Comparison of ENCODE assay signal across 17 cellular contexts in genomic region chr17:56656961-56657360, GRCh38.
DNase-seq lines count a peak whose midpoint lies in the region; ATAC-seq and TF ChIP-seq lines count a peak whose summit lies in the region.
"Had no signal": no experiment of that assay in that cellular context is flagged by ENCODE, and none has a peak within 500 bp of the region (broad histone marks: within the 10 kb centered on the region; RNA-seq: fewer than 3 reads in every experiment).

No MANE protein-coding gene starts in this region.

- no peak for TF ChIP-seq CTCF in PC-3 (conservative IDR thresholded peaks at IDR 0.05; ENCODE audit: low read depth, low read length)
- no peak for TF ChIP-seq CTCF in nephron (IDR thresholded peaks at IDR 0.05; ENCODE audit: unreplicated experiment in 3 of 3)

- DNase-seq in NCI-H82 (lab: John Stamatoyannopoulos, UW) (peak; percentile 12), NCI-H82 treated with DMSO at 0.1 percent for 48 hours (lab: John Stamatoyannopoulos, UW; ENCODE audit: unreplicated experiment) (no peak), PC-3 (peak; percentile 61), left colon (no peak), DMS153 (lab: John Stamatoyannopoulos, UW) (no peak), HEK293T (ENCODE audit: extremely low spot score) (no peak)
- no peak for DNase-seq in effector memory CD8-positive, alpha-beta T cell
- DNase-seq: ACHN; CD4-positive, alpha-beta memory T cell; DND-41; GDM1; HFFc6 had no signal

- no peaks in the 10 kb centered on the region for H3K9me2 ChIP-seq in PC-3 (replicated peaks; ENCODE audit: low read length)

- H3K36me3 ChIP-seq in PC-3 (ENCODE audit: low read depth, low read length): no peaks in the 10 kb centered on the region
- H3K36me3 ChIP-seq: HAP-1 had no signal

- no peak overlapping the region for H3K4me2 ChIP-seq in PC-3 (ENCODE audit: low read length)

- no peak overlapping the region for H3K27ac ChIP-seq in PC-3 (ENCODE audit: low read length)
- H3K27ac ChIP-seq: 22Rv1, C4-2B had no signal

- H3K9me3 ChIP-seq in PC-3 (ENCODE audit: low read length): no peaks in the 10 kb centered on the region
- H3K9me3 ChIP-seq: HAP-1 had no signal

- H4K20me1 ChIP-seq in PC-3 (ENCODE audit: low read length): no peaks in the 10 kb centered on the region

- intact Hi-C loops in PC-3 (cut with micrococcal nuclease): no loop called here
- intact Hi-C loops in left colon (cut with DNase I, micrococcal nuclease): no loop called here

- no peaks in the 10 kb centered on the region for H3K27me3 ChIP-seq in PC-3 (ENCODE audit: low read length)

- H3K4me3 ChIP-seq in PC-3 (ENCODE audit: low read length): no peak overlapping the region
- H3K4me3 ChIP-seq: HAP-1, K562 had no signal

- no peak overlapping the region for H3K4me3 Mint-ChIP-seq in nephron
- no peak overlapping the region for H3K4me3 Mint-ChIP-seq in effector memory CD8-positive, alpha-beta T cell
- H3K4me3 Mint-ChIP-seq: CD4-positive, alpha-beta memory T cell; HFFc6 had no signal

- CTCF ChIA-PET in PC-3 (lab: Charles Lee): interaction anchor here (0.6 to 1.2 kb wide), 2 partner anchors 28 to 40 kb away, joined by 4 to 7 read pairs; no protein-coding TSS in a partner anchor
- CTCF ChIA-PET in HEK293T (lab: Yijun Ruan, JAX): no interaction called here

- H3K36me3 Mint-ChIP-seq in nephron (ENCODE audit: low read depth): no peaks in the 10 kb centered on the region
- no peaks in the 10 kb centered on the region for H3K36me3 Mint-ChIP-seq in effector memory CD8-positive, alpha-beta T cell (ENCODE audit: insufficient read depth)
- H3K36me3 Mint-ChIP-seq: CD4-positive, alpha-beta memory T cell had no signal

- no peak overlapping the region for H2AFZ ChIP-seq in PC-3 (ENCODE audit: low read length)

- peaks cover 10% of the 10 kb centered on the region for H3K4me1 Mint-ChIP-seq in nephron
- peaks cover 0 to 2% of the 10 kb centered on the region in 2 donors for H3K4me1 Mint-ChIP-seq in effector memory CD8-positive, alpha-beta T cell (ENCODE audit: low read depth in 2 of 2)

- POLR2A ChIA-PET in PC-3 (lab: Charles Lee; ENCODE audit: unreplicated experiment): no interaction called here
- POLR2A ChIA-PET in HEK293T (lab: Yijun Ruan, JAX): no interaction called here

- BruUV-seq in PC-3 (replicated peaks; lab: Mats Ljungman, UMichigan): no TSS peak

- H3K4me1 ChIP-seq in PC-3 (ENCODE audit: insufficient read depth, low read length): peaks cover 16% of the 10 kb centered on the region
- H3K4me1 ChIP-seq: HAP-1 had no signal

- no peaks in the 10 kb centered on the region for H3F3A ChIP-seq in PC-3 (ENCODE audit: low read length, unreplicated experiment)

- no peak overlapping the region for H3K9ac ChIP-seq in PC-3 (ENCODE audit: low read length)

- H3K27me3 Mint-ChIP-seq in nephron (ENCODE audit: low read depth): peaks cover 16% of the 10 kb centered on the region
- peaks cover 41 to 76% of the 10 kb centered on the region in 2 donors for H3K27me3 Mint-ChIP-seq in effector memory CD8-positive, alpha-beta T cell

- H3K9me3 Mint-ChIP-seq in nephron: peaks cover 3% of the 10 kb centered on the region
- H3K9me3 Mint-ChIP-seq in effector memory CD8-positive, alpha-beta T cell: peaks cover 0 to 3% of the 10 kb centered on the region in 2 donors

- peak overlapping the region in 2 of 3 experiments; percentile 6 to 69 for H3K27ac Mint-ChIP-seq in nephron
- H3K27ac Mint-ChIP-seq in effector memory CD8-positive, alpha-beta T cell: no peak overlapping the region
- H3K27ac Mint-ChIP-seq: HFFc6 had no signal

- ATAC-seq in PC-3: no peak
- no peak for ATAC-seq in left colon
- no peak for ATAC-seq in effector memory CD8-positive, alpha-beta T cell (replicated peaks)
- ATAC-seq: K562 had no signal

- H3K79me2 ChIP-seq in PC-3 (ENCODE audit: low read length): no peaks in the 10 kb centered on the region

TF ChIP-seq in HEK293T, 16 proteins besides CTCF, POLR2A, EP300 and RAD21:
- no peak for TF ChIP-seq SUZ12 (IDR thresholded peaks at IDR 0.05)
- no peak for TF ChIP-seq LEF1 (IDR thresholded peaks at IDR 0.05; ENCODE audit: borderline replicate concordance)
- no peak for TF ChIP-seq ZNF384 (IDR thresholded peaks at IDR 0.05)
- no peak for TF ChIP-seq ARNT (IDR thresholded peaks at IDR 0.05)
- TF ChIP-seq CTBP1 (IDR thresholded peaks at IDR 0.05; ENCODE audit: borderline replicate concordance): no peak
- no peak for TF ChIP-seq PKNOX1 (IDR thresholded peaks at IDR 0.05)
- no peak for TF ChIP-seq ELF4 (IDR thresholded peaks at IDR 0.05)
- no peak for TF ChIP-seq FOXM1 (IDR thresholded peaks at IDR 0.05; ENCODE audit: borderline replicate concordance)

Comparison
In these comparisons a context has a peak if more than half of its experiments do, and no peak if none do; other contexts are left out.
1. DNase-seq: peak in NCI-H82 (single experiment) and PC-3 (single experiment); none in NCI-H82 treated with DMSO at 0.1 percent for 48 hours (single experiment), left colon (0 of 2), DMS153 (single experiment), HEK293T (single experiment) and effector memory CD8-positive, alpha-beta T cell (0 of 3).
2. H3K27ac Mint-ChIP-seq: peak in nephron (2 of 3); none in effector memory CD8-positive, alpha-beta T cell (0 of 2).